In genomic region chr12:52821826-52822660, GRCh38 we compare ENCODE assay signal across 30 cellular contexts. TPM values are rescaled to one million over a fixed set of nuclear protein-coding genes. Genes with fewer than 3 reads are reported as not detected.
DNase-seq lines count a peak whose midpoint lies in the region; ATAC-seq, FAIRE-seq and TF ChIP-seq lines count a peak whose summit lies in the region.
"Had no signal": no experiment of that assay in that cellular context is flagged by ENCODE, and none has a peak within 500 bp of the region (broad histone marks: within the 10 kb centered on the region; RNA-seq: fewer than 3 reads in every experiment).

No MANE protein-coding gene starts in this region.

- peaks cover 2% of the 10 kb centered on the region for H3K27me3 Mint-ChIP-seq in activated CD4-positive, alpha-beta memory T cell treated with anti-CD3 and anti-CD28 coated beads for 36 hours
- H3K27me3 Mint-ChIP-seq: activated naive CD8-positive, alpha-beta T cell had no signal

- CTCF ChIA-PET in activated CD4-positive, alpha-beta memory T cell treated with anti-CD3 and anti-CD28 coated beads for 36 hours (lab: Charles Lee), result no interaction called here

- FAIRE-seq in pancreas (lab: Jason Lieb, UNC), result no peak

- WGBS in pancreas, 2 donors, result 71 to 78% methylated on average over 10 of the region's 10 CpGs

- no peak overlapping the region for H3K27ac ChIP-seq in pancreas
- H3K27ac ChIP-seq: epithelial cell of prostate, psoas muscle, SK-N-MC had no signal

- no peaks in the 10 kb centered on the region for H3K4me1 Mint-ChIP-seq in activated CD4-positive, alpha-beta memory T cell treated with anti-CD3 and anti-CD28 coated beads for 36 hours (ENCODE audit: low read depth)

- POLR2A ChIA-PET in activated CD4-positive, alpha-beta memory T cell treated with anti-CD3 and anti-CD28 coated beads for 36 hours (lab: Charles Lee), result no interaction called here

- no peak overlapping the region for H3K4me3 Mint-ChIP-seq in activated CD4-positive, alpha-beta memory T cell treated with anti-CD3 and anti-CD28 coated beads for 36 hours
- H3K4me3 Mint-ChIP-seq: activated naive CD8-positive, alpha-beta T cell; CD8-positive, alpha-beta T cell; dendritic cell treated with granulocyte-macrophage colony-stimulating factor and Interleukin-4, amounts not matched to agents 40 ng/mL and 50 ng/mL, for 4 days; natural killer cell had no signal

- H3K4me1 ChIP-seq in adipocyte (ENCODE audit: control insufficient read depth, insufficient read depth, low read length), result peaks cover 7% of the 10 kb centered on the region
- no peaks in the 10 kb centered on the region for H3K4me1 ChIP-seq in pancreas
- H3K4me1 ChIP-seq: psoas muscle had no signal

- DNase-seq in AG10803 (ENCODE audit: low read depth), result peak; percentile 39
- peak; percentile 65 for DNase-seq in HT-29 (ENCODE audit: low spot score)
- DNase-seq in adipocyte (ENCODE audit: low read depth), result peak; percentile 30
- DNase-seq in pancreas, result no peak
- no peak for DNase-seq in activated CD4-positive, alpha-beta memory T cell treated with anti-CD3 and anti-CD28 coated beads for 36 hours
- no peak for DNase-seq in T-helper 1 cell
- DNase-seq in midbrain (lab: John Stamatoyannopoulos, UW), result no peak
- DNase-seq: activated CD4-positive, CD25-positive, alpha-beta regulatory T cell treated with anti-CD3 and anti-CD28 coated beads, Interleukin-2, amount 50 U/mL, for 72 hours; activated CD8-positive, alpha-beta memory T cell treated with anti-CD3 and anti-CD28 coated beads for 24 hours; CD8-positive, alpha-beta T cell; foreskin melanocyte; hypothalamus; Kasumi-1; mesendoderm; natural killer cell; NCI-H1105 treated with DMSO at 0.1 percent for 48 hours; NCI-H2107; OCI-M1; psoas muscle; stimulated activated CD4-positive, alpha-beta T cell treated with anti-CD3 and anti-CD28 coated beads, Interleukin-12 subunit alpha, Interleukin-12 subunit beta, amount 100 ng/mL, for 4 hours; stimulated activated CD8-positive, alpha-beta memory T cell treated with anti-CD3 and anti-CD28 coated beads, Interleukin-4, amount 100 ng/mL, for 48 hours; T1000 had no signal

- no peaks in the 10 kb centered on the region for H3K9me3 Mint-ChIP-seq in activated CD4-positive, alpha-beta memory T cell treated with anti-CD3 and anti-CD28 coated beads for 36 hours
- H3K9me3 Mint-ChIP-seq: CD8-positive, alpha-beta T cell; dendritic cell treated with granulocyte-macrophage colony-stimulating factor and Interleukin-4, amounts not matched to agents 40 ng/mL and 50 ng/mL, for 4 days; natural killer cell had no signal

- H3K27ac Mint-ChIP-seq in activated CD4-positive, alpha-beta memory T cell treated with anti-CD3 and anti-CD28 coated beads for 36 hours, result no peak overlapping the region
- H3K27ac Mint-ChIP-seq: activated naive CD8-positive, alpha-beta T cell; CD8-positive, alpha-beta T cell; dendritic cell treated with granulocyte-macrophage colony-stimulating factor and Interleukin-4, amounts not matched to agents 40 ng/mL and 50 ng/mL, for 4 days; natural killer cell had no signal

- peak in 3 of 4 donors; percentile 34 to 59 (median 36) for ATAC-seq in pancreas
- ATAC-seq in GM21367 (IDR thresholded peaks at IDR 0.05; ENCODE audit: unreplicated experiment), result no peak
- ATAC-seq: CD8-positive, alpha-beta T cell; natural killer cell; psoas muscle had no signal

- no peak overlapping the region for H3K4me3 ChIP-seq in AG10803 (ENCODE audit: low read length)
- H3K4me3 ChIP-seq in adipocyte (ENCODE audit: low read length), result no peak overlapping the region
- no peak overlapping the region for H3K4me3 ChIP-seq in pancreas
- H3K4me3 ChIP-seq: psoas muscle, SK-N-MC had no signal

- H3K9ac ChIP-seq in adipocyte (ENCODE audit: low read length), result no peak overlapping the region

- H3K9me3 ChIP-seq in adipocyte (ENCODE audit: control insufficient read depth, low read length), result no peaks in the 10 kb centered on the region
- no peaks in the 10 kb centered on the region for H3K9me3 ChIP-seq in pancreas
- H3K9me3 ChIP-seq: psoas muscle had no signal

- TF ChIP-seq CTCF in AG10803 (conservative IDR thresholded peaks at IDR 0.05; ENCODE audit: low read length), result no peak
- no peak for TF ChIP-seq CTCF in pancreas (IDR thresholded peaks at IDR 0.05)

- H3K27me3 ChIP-seq in adipocyte (replicated peaks; ENCODE audit: control insufficient read depth, insufficient read depth, low read length), result peaks cover 36% of the 10 kb centered on the region
- no peaks in the 10 kb centered on the region for H3K27me3 ChIP-seq in pancreas

- intact Hi-C loops in pancreas (cut with DNase I), result no loop called here
- intact Hi-C loops in activated CD4-positive, alpha-beta memory T cell treated with anti-CD3 and anti-CD28 coated beads for 36 hours (cut with micrococcal nuclease), result no loop called here

- H3K36me3 ChIP-seq in adipocyte (ENCODE audit: control insufficient read depth, insufficient read depth, low read length, severe bottlenecking) (peaks cover 3% of the 10 kb centered on the region), pancreas (no peaks in the 10 kb centered on the region)

- no peaks in the 10 kb centered on the region for H3K36me3 Mint-ChIP-seq in activated CD4-positive, alpha-beta memory T cell treated with anti-CD3 and anti-CD28 coated beads for 36 hours
- H3K36me3 Mint-ChIP-seq: activated naive CD8-positive, alpha-beta T cell; CD8-positive, alpha-beta T cell; natural killer cell had no signal

RNA-seq across cellular contexts. Expression of gene KRT4, which starts 8.1 kb away (rescaled TPM):
- total RNA-seq in HT-29 (2014; rRNA removed; shearing (Covaris generic)), result 0.47 TPM in 1 of 2 replicates, not detected in the other
- total RNA-seq in pancreas, result under 1 TPM in 5 of 6 donors, not detected in 1; 0.09 to 0.28 (median 0.20) TPM
- 1 to 10 TPM; 1.3 to 1.9 TPM for polyA plus RNA-seq in pancreas
- total RNA-seq in activated CD4-positive, alpha-beta memory T cell treated with anti-CD3 and anti-CD28 coated beads for 36 hours, result not detected
- total RNA-seq: CD8-positive, alpha-beta T cell; HT1080; kidney epithelial cell; natural killer cell; subcutaneous adipose tissue had no signal

RNA-seq across cellular contexts. Expression of gene KRT79, which starts 12.1 kb away (rescaled TPM):
- total RNA-seq in HT-29 (2014; rRNA removed; shearing (Covaris generic)), result not detected in 2 replicates
- under 1 TPM in 1 of 6 donors, not detected in 5; 0.09 TPM for total RNA-seq in pancreas
- polyA plus RNA-seq in pancreas, result not detected
- not detected for total RNA-seq in activated CD4-positive, alpha-beta memory T cell treated with anti-CD3 and anti-CD28 coated beads for 36 hours
- total RNA-seq: CD8-positive, alpha-beta T cell; kidney epithelial cell; psoas muscle had no signal

RNA-seq across cellular contexts. Expression of gene KRT3, which starts 26.1 kb away (rescaled TPM):
- total RNA-seq in HT-29 (2014; rRNA removed; shearing (Covaris generic)), result not detected in 2 replicates
- total RNA-seq in pancreas, result not detected
- polyA plus RNA-seq in pancreas, result not detected
- total RNA-seq in activated CD4-positive, alpha-beta memory T cell treated with anti-CD3 and anti-CD28 coated beads for 36 hours, result not detected
- total RNA-seq: CD8-positive, alpha-beta T cell; kidney epithelial cell; natural killer cell; psoas muscle; subcutaneous adipose tissue had no signal
- polyA plus RNA-seq: psoas muscle had no signal

RNA-seq across cellular contexts. Expression of gene KRT78, which starts 26.8 kb away (rescaled TPM):
- not detected in 2 replicates for total RNA-seq in HT-29 (2014; rRNA removed; shearing (Covaris generic))
- total RNA-seq in pancreas, result under 1 TPM in 2 of 6 donors, not detected in 4; 0.35 to 0.56 TPM
- 1 to 10 TPM in 1 of 2 donors, under 1 TPM in 1; 0.27 to 1.1 TPM for polyA plus RNA-seq in pancreas
- not detected for total RNA-seq in activated CD4-positive, alpha-beta memory T cell treated with anti-CD3 and anti-CD28 coated beads for 36 hours
- total RNA-seq: CD8-positive, alpha-beta T cell; HT1080; kidney epithelial cell; natural killer cell; psoas muscle; subcutaneous adipose tissue had no signal

RNA-seq across cellular contexts. Expression of gene KRT76, which starts 44.9 kb away (rescaled TPM):
- not detected in 2 replicates for total RNA-seq in HT-29 (2014; rRNA removed; shearing (Covaris generic))
- total RNA-seq in pancreas, result not detected
- not detected for polyA plus RNA-seq in pancreas
- not detected for total RNA-seq in activated CD4-positive, alpha-beta memory T cell treated with anti-CD3 and anti-CD28 coated beads for 36 hours
- total RNA-seq: CD8-positive, alpha-beta T cell; HT1080; kidney epithelial cell; natural killer cell; psoas muscle; subcutaneous adipose tissue had no signal
- polyA plus RNA-seq: psoas muscle had no signal

Comparison
In these comparisons a context has a peak if more than half of its experiments do, and no peak if none do; other contexts are left out.
1. DNase-seq: peak in AG10803 (single experiment), HT-29 (single experiment) and adipocyte (single experiment); none in pancreas (0 of 6), activated CD4-positive, alpha-beta memory T cell treated with anti-CD3 and anti-CD28 coated beads for 36 hours (single experiment), T-helper 1 cell (0 of 5) and midbrain (single experiment).